Comparison of ENCODE assay signal across 20 cellular contexts in genomic region chr2:232320038-232320790, GRCh38. TPM values are rescaled to one million over a fixed set of nuclear protein-coding genes. Genes with fewer than 3 reads are reported as not detected.
A peak's percentile ranks its signal among the peaks of the same experiment; 100 is the strongest.
DNase-seq lines count a peak whose midpoint lies in the region; ATAC-seq and TF ChIP-seq lines count a peak whose summit lies in the region.
"Had no signal": no experiment of that assay in that cellular context is flagged by ENCODE, and none has a peak within 500 bp of the region (broad histone marks: within the 10 kb centered on the region; RNA-seq: fewer than 3 reads in every experiment).

No MANE protein-coding gene starts in this region.

- peaks cover 75% of the 10 kb centered on the region for H3K4me1 Mint-ChIP-seq in activated CD4-positive, alpha-beta T cell treated with anti-CD3 and anti-CD28 coated beads for 36 hours
- H3K4me1 Mint-ChIP-seq in neural crest cell (peaks cover 20% of the 10 kb centered on the region), progenitor cell of endocrine pancreas (ENCODE audit: low read depth) (peaks cover 18% of the 10 kb centered on the region)

- no peak overlapping the region for H3K9ac ChIP-seq in smooth muscle cell (ENCODE audit: low read depth)

- no peak for DNase-seq in activated CD4-positive, alpha-beta T cell treated with anti-CD3 and anti-CD28 coated beads for 36 hours
- DNase-seq in activated CD4-positive, alpha-beta T cell treated with anti-CD3 and anti-CD28 coated beads, Interleukin-2, amount 50 U/mL, for 4 hours = no peak
- DNase-seq in LNCaP clone FGC (ENCODE audit: low read depth) (peak; percentile 79), astrocyte of the spinal cord (ENCODE audit: low read depth, low spot score) (peak; percentile 21), neural crest cell (ENCODE audit: low read depth, low spot score) (no peak), progenitor cell of endocrine pancreas (ENCODE audit: low spot score, unreplicated experiment) (no peak), smooth muscle cell (lab: John Stamatoyannopoulos, UW; ENCODE audit: unreplicated experiment) (no peak), activated gamma-delta T cell (lab: John Stamatoyannopoulos, UW) (no peak)
- DNase-seq: heart right ventricle, NCI-H2107, Right ventricle myocardium superior had no signal

- no peaks in the 10 kb centered on the region for H3K27me3 Mint-ChIP-seq in activated CD4-positive, alpha-beta T cell treated with anti-CD3 and anti-CD28 coated beads for 36 hours
- H3K27me3 Mint-ChIP-seq in neural crest cell (ENCODE audit: low read depth) = no peaks in the 10 kb centered on the region
- H3K27me3 Mint-ChIP-seq in progenitor cell of endocrine pancreas = no peaks in the 10 kb centered on the region

- H3K27ac Mint-ChIP-seq in activated CD4-positive, alpha-beta T cell treated with anti-CD3 and anti-CD28 coated beads for 36 hours = peak overlapping the region; percentile 89
- H3K27ac Mint-ChIP-seq in neural crest cell (ENCODE audit: unreplicated experiment) (peak overlapping the region; percentile 78), progenitor cell of endocrine pancreas (no peak overlapping the region)

- no peak overlapping the region for H3K4me3 Mint-ChIP-seq in activated CD4-positive, alpha-beta T cell treated with anti-CD3 and anti-CD28 coated beads for 36 hours
- H3K4me3 Mint-ChIP-seq in neural crest cell (no peak overlapping the region), progenitor cell of endocrine pancreas (ENCODE audit: low read depth) (no peak overlapping the region)

- H3F3A ChIP-seq in smooth muscle cell (ENCODE audit: low read depth) = no peaks in the 10 kb centered on the region

- intact Hi-C loops in activated CD4-positive, alpha-beta T cell treated with anti-CD3 and anti-CD28 coated beads for 36 hours (cut with DNase I, micrococcal nuclease) = loop anchor here in 1 of 2 experiments (5.0 to 10.0 kb wide), 2 partner anchors 83 to 175 kb away; no protein-coding TSS in a partner anchor

- H3K4me3 ChIP-seq in LNCaP clone FGC (ENCODE audit: low read depth, low read length) = no peak overlapping the region
- H3K4me3 ChIP-seq in astrocyte of the spinal cord (ENCODE audit: low read depth, low read length) = no peak overlapping the region
- no peak overlapping the region for H3K4me3 ChIP-seq in smooth muscle cell
- H3K4me3 ChIP-seq: A549, cardiac muscle cell, HAP-1, heart right ventricle, skin epidermis had no signal

- TF ChIP-seq CTCF in LNCaP clone FGC (IDR thresholded peaks at IDR 0.05; ENCODE audit: control insufficient read depth, extremely low read depth, insufficient read depth) (no peak), astrocyte of the spinal cord (IDR thresholded peaks at IDR 0.05; ENCODE audit: low read depth, low read length) (no peak), neural crest cell (conservative IDR thresholded peaks at IDR 0.05) (no peak), progenitor cell of endocrine pancreas (IDR thresholded peaks at IDR 0.05; ENCODE audit: unreplicated experiment) (no peak), smooth muscle cell (IDR thresholded peaks at IDR 0.05; ENCODE audit: borderline replicate concordance, insufficient read depth, poor library complexity, severe bottlenecking) (no peak)

- H3K4me2 ChIP-seq in smooth muscle cell = no peak overlapping the region
- H3K4me2 ChIP-seq: A549 had no signal

- no peak overlapping the region for H2AFZ ChIP-seq in smooth muscle cell (ENCODE audit: low read depth)

- H3K9me3 Mint-ChIP-seq in activated CD4-positive, alpha-beta T cell treated with anti-CD3 and anti-CD28 coated beads for 36 hours (ENCODE audit: low read depth) = no peaks in the 10 kb centered on the region
- no peaks in the 10 kb centered on the region for H3K9me3 Mint-ChIP-seq in neural crest cell
- H3K9me3 Mint-ChIP-seq in progenitor cell of endocrine pancreas (ENCODE audit: low read depth) = no peaks in the 10 kb centered on the region

- H3K27me3 ChIP-seq in smooth muscle cell (ENCODE audit: low read depth) = no peaks in the 10 kb centered on the region
- H3K27me3 ChIP-seq: cardiac muscle cell, heart right ventricle had no signal

- no peak for ATAC-seq in activated CD4-positive, alpha-beta T cell treated with anti-CD3 and anti-CD28 coated beads for 36 hours
- ATAC-seq: A549 had no signal

- no peaks in the 10 kb centered on the region for H3K79me2 ChIP-seq in smooth muscle cell (ENCODE audit: low read depth)

- H3K36me3 Mint-ChIP-seq in activated CD4-positive, alpha-beta T cell treated with anti-CD3 and anti-CD28 coated beads for 36 hours (ENCODE audit: low read depth) = peaks cover 7% of the 10 kb centered on the region
- H3K36me3 Mint-ChIP-seq in neural crest cell (ENCODE audit: low read depth) (no peaks in the 10 kb centered on the region), progenitor cell of endocrine pancreas (ENCODE audit: insufficient read depth) (no peaks in the 10 kb centered on the region)

- H3K36me3 ChIP-seq in smooth muscle cell (ENCODE audit: low read depth) = no peaks in the 10 kb centered on the region
- H3K36me3 ChIP-seq: cardiac muscle cell, HAP-1, heart right ventricle had no signal

- no peaks in the 10 kb centered on the region for H4K20me1 ChIP-seq in smooth muscle cell (ENCODE audit: low read depth)

- POLR2A ChIA-PET in activated CD4-positive, alpha-beta T cell treated with anti-CD3 and anti-CD28 coated beads for 36 hours (lab: Charles Lee) = no interaction called here

- no peak overlapping the region for H3K27ac ChIP-seq in smooth muscle cell (ENCODE audit: low read depth)
- H3K27ac ChIP-seq: A549, cardiac muscle cell, HL-60 had no signal

- H3K9me3 ChIP-seq in smooth muscle cell (replicated peaks; ENCODE audit: low read depth) = no peaks in the 10 kb centered on the region
- H3K9me3 ChIP-seq: A549, Caco-2, HAP-1, heart right ventricle had no signal

- WGBS in smooth muscle cell (ENCODE audit: low lambda C conversion rate) = 91% methylated on average over 6 of the region's 7 CpGs

- H3K4me1 ChIP-seq in smooth muscle cell (ENCODE audit: low read depth) = peaks cover 6% of the 10 kb centered on the region
- H3K4me1 ChIP-seq: A549, Caco-2, HAP-1 had no signal

- in situ Hi-C loops in astrocyte of the spinal cord (cut with HindIII; ENCODE audit: low sequenced_read_pairs) = no loop called here

- CTCF ChIA-PET in activated CD4-positive, alpha-beta T cell treated with anti-CD3 and anti-CD28 coated beads for 36 hours (lab: Charles Lee) = interaction anchor here (1.2 to 1.3 kb wide), 4 partner anchors 11 to 392 kb away, joined by 3 to 6 read pairs (median 4); partner anchors contain the start of gene DIS3L2

RNA-seq across cellular contexts. Expression of gene ALPP, which starts 58.3 kb away (rescaled TPM):
- not detected for total RNA-seq in activated CD4-positive, alpha-beta T cell treated with anti-CD3 and anti-CD28 coated beads for 36 hours
- total RNA-seq in neural crest cell (not detected in 2 replicates), progenitor cell of endocrine pancreas (not detected in 2 replicates), smooth muscle cell (0.22 and 0.58 TPM in 2 replicates)
- polyA plus RNA-seq in smooth muscle cell = 0.99 TPM in 1 of 2 replicates, not detected in the other
- total RNA-seq: cardiac muscle cell, epithelial cell of proximal tubule, heart right ventricle, Right ventricle myocardium superior, temporal lobe had no signal
- polyA plus RNA-seq: cardiac muscle cell, heart right ventricle, neural cell had no signal

Comparison
In these comparisons a context has a peak if more than half of its experiments do, and no peak if none do; other contexts are left out.
1. DNase-seq: peak in LNCaP clone FGC (single experiment) and astrocyte of the spinal cord (single experiment); none in activated CD4-positive, alpha-beta T cell treated with anti-CD3 and anti-CD28 coated beads for 36 hours (single experiment), activated CD4-positive, alpha-beta T cell treated with anti-CD3 and anti-CD28 coated beads, Interleukin-2, amount 50 U/mL, for 4 hours (0 of 2), neural crest cell (single experiment), progenitor cell of endocrine pancreas (single experiment), smooth muscle cell (single experiment) and activated gamma-delta T cell (single experiment).